Comparison of ENCODE assay signal across 9 cellular contexts in the genomic region with DNA sequence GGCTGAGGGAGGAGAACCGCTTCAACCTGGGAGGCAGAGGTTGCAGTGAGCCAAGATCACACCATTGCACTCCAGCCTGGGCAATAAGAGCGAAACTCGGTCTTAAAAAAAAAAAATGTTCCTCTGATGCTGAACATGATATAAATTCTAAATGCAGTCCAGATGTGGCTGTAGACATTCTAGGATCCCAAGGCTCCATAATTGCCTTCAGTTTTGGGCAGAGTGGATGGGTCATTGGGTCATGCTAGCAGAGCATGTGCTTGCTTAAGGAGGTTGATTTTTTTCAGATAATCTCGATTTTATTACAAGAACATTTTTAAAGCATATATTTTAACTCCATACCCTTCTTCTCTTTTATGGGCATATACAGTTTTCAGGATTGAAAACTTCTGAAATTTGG.
"Had no signal": no experiment of that assay in that cellular context is flagged by ENCODE, and none has a peak within 500 bp of the region (broad histone marks: within the 10 kb centered on the region; RNA-seq: fewer than 3 reads in every experiment).

No MANE protein-coding gene starts in this region.

- H3K36me3 ChIP-seq: HAP-1 had no signal

- H3K4me3 ChIP-seq: GM23248, GM23338, HAP-1 had no signal

- H3K4me1 Mint-ChIP-seq: GM23338, H9 had no signal

- H3K9ac ChIP-seq: GM23248 had no signal

- H3K27ac Mint-ChIP-seq: GM23338, H9, HFFc6 had no signal

- DNase-seq: GM23248, GOT3, H7, H9, HCEC 1CT, HFFc6 had no signal

- H3K4me1 ChIP-seq: HAP-1 had no signal

- H3K27ac ChIP-seq: GM23248 had no signal

- H3K4me3 Mint-ChIP-seq: GM23338, H9, HFFc6 had no signal

- H2AFZ ChIP-seq: GM23248, GM23338 had no signal

- H3K4me2 ChIP-seq: GM23338 had no signal

- ATAC-seq: GM23338, HCT116 had no signal

- H3K9me3 ChIP-seq: HAP-1 had no signal
